15 cellular contexts compared by ENCODE assay signal in the genomic region with DNA sequence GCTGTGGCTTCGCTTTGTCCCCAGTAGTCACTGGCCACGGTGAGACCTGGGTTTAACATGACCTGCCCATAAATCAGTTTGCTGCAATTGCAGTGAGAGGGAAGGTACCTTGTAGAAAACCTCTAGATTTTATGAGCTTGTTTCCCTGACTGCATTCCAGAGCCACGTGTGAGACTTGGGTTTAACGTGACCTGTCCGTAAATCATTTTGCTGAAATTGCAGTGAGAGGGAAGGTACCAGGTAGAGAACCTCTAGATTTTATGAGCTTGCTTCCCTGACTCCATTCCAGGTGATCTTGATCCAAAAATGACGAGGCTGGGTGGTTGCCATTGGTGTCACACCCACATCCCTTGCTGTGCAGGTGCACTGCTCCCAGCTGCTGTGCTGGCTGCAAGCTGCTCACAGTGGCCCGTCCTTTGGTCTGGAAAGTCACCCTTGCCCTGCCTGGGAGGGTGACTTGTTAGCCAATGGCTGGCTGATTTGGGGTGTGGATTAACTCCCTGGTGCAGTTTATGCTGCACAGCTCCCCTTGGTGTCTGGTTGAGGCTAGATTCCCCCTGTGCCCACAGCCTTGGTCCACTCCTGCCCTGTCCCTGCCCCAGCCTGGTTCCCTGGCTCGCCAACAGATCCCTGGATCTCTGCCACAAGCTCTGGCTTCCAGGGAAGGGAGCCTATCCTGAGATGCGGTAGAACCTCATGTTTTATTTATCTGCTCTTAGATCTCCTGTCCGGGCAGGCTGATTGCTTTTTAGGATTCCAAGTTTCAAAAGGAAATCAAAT.
A peak's percentile ranks its signal among the peaks of the same experiment; 100 is the strongest.
DNase-seq lines count a peak whose midpoint lies in the region; ATAC-seq and TF ChIP-seq lines count a peak whose summit lies in the region.
"Had no signal": no experiment of that assay in that cellular context is flagged by ENCODE, and none has a peak within 500 bp of the region (broad histone marks: within the 10 kb centered on the region; RNA-seq: fewer than 3 reads in every experiment).

No MANE protein-coding gene starts in this region.

- no peaks in the 10 kb centered on the region for H3K36me3 ChIP-seq in endodermal cell (ENCODE audit: control insufficient read depth, insufficient read depth, low read length)
- no peaks in the 10 kb centered on the region for H3K36me3 ChIP-seq in liver (ENCODE audit: control insufficient read depth in 4 of 4, insufficient read depth in 3 of 4, low read depth in 1 of 4, low read length in 3 of 4)
- no peaks in the 10 kb centered on the region for H3K36me3 ChIP-seq in thyroid gland

- TF ChIP-seq CTCF in endodermal cell (conservative IDR thresholded peaks at IDR 0.05) (no peak), liver (IDR thresholded peaks at IDR 0.05; ENCODE audit: low read depth, low read length, missing input control) (no peak), thyroid gland (IDR thresholded peaks at IDR 0.05) (no peak)

- TF ChIP-seq POLR2A in thyroid gland (IDR thresholded peaks at IDR 0.05) = no peak

- no peak for ATAC-seq in stimulated activated effector memory CD8-positive, alpha-beta T cell treated with anti-CD3 and anti-CD28 coated beads, Interleukin-12 subunit alpha, Interleukin-12 subunit beta, amount 100 ng/mL, for 72 hours
- ATAC-seq: activated naive CD8-positive, alpha-beta T cell treated with anti-CD3 and anti-CD28 coated beads, Interleukin-2, amount 50 U/mL, for 24 hours; stimulated activated naive CD8-positive, alpha-beta T cell treated with anti-CD3 and anti-CD28 coated beads, Interleukin-15, Interleukin-2, amounts not matched to agents 100 U/mL and 50 U/mL, for 24 hours had no signal

- peaks cover 8% of the 10 kb centered on the region for H3K36me3 Mint-ChIP-seq in endodermal cell (ENCODE audit: low read depth)
- H3K36me3 Mint-ChIP-seq in stimulated activated effector memory CD8-positive, alpha-beta T cell treated with anti-CD3 and anti-CD28 coated beads, Interleukin-12 subunit alpha, Interleukin-12 subunit beta, amount 100 ng/mL, for 72 hours = no peaks in the 10 kb centered on the region

- H3K27ac Mint-ChIP-seq in endodermal cell = peak overlapping the region; percentile 30
- no peak overlapping the region for H3K27ac Mint-ChIP-seq in stimulated activated effector memory CD8-positive, alpha-beta T cell treated with anti-CD3 and anti-CD28 coated beads, Interleukin-12 subunit alpha, Interleukin-12 subunit beta, amount 100 ng/mL, for 72 hours
- H3K27ac Mint-ChIP-seq: activated naive CD8-positive, alpha-beta T cell treated with anti-CD3 and anti-CD28 coated beads, Interleukin-2, amount 50 U/mL, for 24 hours; CD4-positive, alpha-beta T cell had no signal

- DNase-seq in NCI-H2196 (lab: John Stamatoyannopoulos, UW; ENCODE audit: unreplicated experiment) (peak; percentile 42), endodermal cell (no peak), thyroid gland (peak; percentile 68 to 84), NCI-H2081 treated with DMSO at 0.1 percent for 48 hours (lab: John Stamatoyannopoulos, UW) (no peak), NCI-H2171 (lab: John Stamatoyannopoulos, UW) (no peak)
- DNase-seq in stimulated activated CD4-positive, alpha-beta T cell treated with anti-CD3 and anti-CD28 coated beads, Interleukin-15, amount 100 ng/mL, for 24 hours = no peak
- no peak for DNase-seq in stimulated activated effector memory CD8-positive, alpha-beta T cell treated with anti-CD3 and anti-CD28 coated beads, Interleukin-12 subunit alpha, Interleukin-12 subunit beta, amount 100 ng/mL, for 72 hours (ENCODE audit: low spot score in 2 of 2)
- DNase-seq: activated naive CD8-positive, alpha-beta T cell treated with anti-CD3 and anti-CD28 coated beads, Interleukin-2, amount 50 U/mL, for 24 hours; CD4-positive, alpha-beta T cell; NCI-H226; RPMI8226; stimulated activated naive CD8-positive, alpha-beta T cell treated with anti-CD3 and anti-CD28 coated beads, Interleukin-15, Interleukin-2, amounts not matched to agents 100 U/mL and 50 U/mL, for 24 hours had no signal

- intact Hi-C loops in thyroid gland (cut with DNase I) = no loop called here

- H3K4me1 ChIP-seq in endodermal cell (ENCODE audit: control insufficient read depth, insufficient read depth, low read length) = peaks cover 8% of the 10 kb centered on the region
- H3K4me1 ChIP-seq in liver (ENCODE audit: control insufficient read depth in 4 of 4, insufficient read depth in 4 of 4, low read length in 3 of 4) = peaks cover 7 to 55% (median 36%) of the 10 kb centered on the region in 4 donors
- peaks cover 60 to 77% of the 10 kb centered on the region in 2 donors for H3K4me1 ChIP-seq in thyroid gland

- no peaks in the 10 kb centered on the region for H3K27me3 Mint-ChIP-seq in endodermal cell (ENCODE audit: insufficient read depth)
- H3K27me3 Mint-ChIP-seq: activated naive CD8-positive, alpha-beta T cell treated with anti-CD3 and anti-CD28 coated beads, Interleukin-2, amount 50 U/mL, for 24 hours had no signal

- peaks cover 24% of the 10 kb centered on the region for H3K4me1 Mint-ChIP-seq in endodermal cell
- H3K4me1 Mint-ChIP-seq in stimulated activated effector memory CD8-positive, alpha-beta T cell treated with anti-CD3 and anti-CD28 coated beads, Interleukin-12 subunit alpha, Interleukin-12 subunit beta, amount 100 ng/mL, for 72 hours = no peaks in the 10 kb centered on the region
- H3K4me1 Mint-ChIP-seq: activated naive CD8-positive, alpha-beta T cell treated with anti-CD3 and anti-CD28 coated beads, Interleukin-2, amount 50 U/mL, for 24 hours had no signal

- 88 to 94% methylated on average over 6 to 10 of the region's 10 CpGs for WGBS in endodermal cell (ENCODE audit: insufficient coverage in 1 of 2, insufficient read length in 1 of 2), 2 experiments
- WGBS in liver = 23% methylated on average over 10 of the region's 10 CpGs
- WGBS in thyroid gland, 2 donors = 22 to 27% methylated on average over 9 to 10 of the region's 10 CpGs

- H3K27me3 ChIP-seq in endodermal cell (ENCODE audit: control insufficient read depth, insufficient read depth, low read length, poor library complexity, severe bottlenecking) = peaks cover 2% of the 10 kb centered on the region
- H3K27me3 ChIP-seq in liver (ENCODE audit: control insufficient read depth in 4 of 4, insufficient read depth in 4 of 4, low read length in 3 of 4) = no peaks in the 10 kb centered on the region
- H3K27me3 ChIP-seq in thyroid gland = no peaks in the 10 kb centered on the region

- H3K4me3 ChIP-seq in endodermal cell (ENCODE audit: low read length) = no peak overlapping the region
- no peak overlapping the region for H3K4me3 ChIP-seq in liver (ENCODE audit: low read depth in 1 of 3, low read length in 3 of 3)
- no peak overlapping the region for H3K4me3 ChIP-seq in thyroid gland (replicated peaks in 1 of 3)
- H3K4me3 ChIP-seq: dorsolateral prefrontal cortex had no signal

- TF ChIP-seq RAD21 in liver (IDR thresholded peaks at IDR 0.05) = peak in 1 of 2 donors; percentile 45

- H3K9me3 ChIP-seq in endodermal cell (ENCODE audit: control insufficient read depth, low read length) (no peaks in the 10 kb centered on the region), liver (ENCODE audit: control insufficient read depth in 4 of 4, low read length in 3 of 4) (no peaks in the 10 kb centered on the region), thyroid gland (no peaks in the 10 kb centered on the region)

- no peaks in the 10 kb centered on the region for H3K9me3 Mint-ChIP-seq in endodermal cell
- no peaks in the 10 kb centered on the region for H3K9me3 Mint-ChIP-seq in stimulated activated effector memory CD8-positive, alpha-beta T cell treated with anti-CD3 and anti-CD28 coated beads, Interleukin-12 subunit alpha, Interleukin-12 subunit beta, amount 100 ng/mL, for 72 hours
- H3K9me3 Mint-ChIP-seq: activated naive CD8-positive, alpha-beta T cell treated with anti-CD3 and anti-CD28 coated beads, Interleukin-2, amount 50 U/mL, for 24 hours; CD4-positive, alpha-beta T cell had no signal

- H3K27ac ChIP-seq in endodermal cell (ENCODE audit: low read depth, low read length) (no peak overlapping the region), liver (ENCODE audit: low read depth in 1 of 2, low read length in 2 of 2) (peak overlapping the region; percentile 44 to 81), thyroid gland (peak overlapping the region; percentile 80 to 89 (median 84))
- H3K27ac ChIP-seq: dorsolateral prefrontal cortex, KMS-11 had no signal

- H3K9ac ChIP-seq in endodermal cell (ENCODE audit: extremely low read depth, low read length, poor library complexity, severe bottlenecking) = no peak overlapping the region
- H3K9ac ChIP-seq in liver (ENCODE audit: low read depth in 1 of 2, low read length in 2 of 2) = peak overlapping the region in 1 of 2 donors; percentile 33
- H3K9ac ChIP-seq: KMS-11 had no signal

- H3K4me3 Mint-ChIP-seq in endodermal cell = no peak overlapping the region
- no peak overlapping the region for H3K4me3 Mint-ChIP-seq in stimulated activated effector memory CD8-positive, alpha-beta T cell treated with anti-CD3 and anti-CD28 coated beads, Interleukin-12 subunit alpha, Interleukin-12 subunit beta, amount 100 ng/mL, for 72 hours
- H3K4me3 Mint-ChIP-seq: activated naive CD8-positive, alpha-beta T cell treated with anti-CD3 and anti-CD28 coated beads, Interleukin-2, amount 50 U/mL, for 24 hours; CD4-positive, alpha-beta T cell had no signal

TF ChIP-seq in liver, 16 proteins besides CTCF, POLR2A, EP300 and RAD21 (continues in another document):
- TF ChIP-seq HNF4G (IDR thresholded peaks at IDR 0.05) = peak; percentile 17
- TF ChIP-seq, protein P1, sequence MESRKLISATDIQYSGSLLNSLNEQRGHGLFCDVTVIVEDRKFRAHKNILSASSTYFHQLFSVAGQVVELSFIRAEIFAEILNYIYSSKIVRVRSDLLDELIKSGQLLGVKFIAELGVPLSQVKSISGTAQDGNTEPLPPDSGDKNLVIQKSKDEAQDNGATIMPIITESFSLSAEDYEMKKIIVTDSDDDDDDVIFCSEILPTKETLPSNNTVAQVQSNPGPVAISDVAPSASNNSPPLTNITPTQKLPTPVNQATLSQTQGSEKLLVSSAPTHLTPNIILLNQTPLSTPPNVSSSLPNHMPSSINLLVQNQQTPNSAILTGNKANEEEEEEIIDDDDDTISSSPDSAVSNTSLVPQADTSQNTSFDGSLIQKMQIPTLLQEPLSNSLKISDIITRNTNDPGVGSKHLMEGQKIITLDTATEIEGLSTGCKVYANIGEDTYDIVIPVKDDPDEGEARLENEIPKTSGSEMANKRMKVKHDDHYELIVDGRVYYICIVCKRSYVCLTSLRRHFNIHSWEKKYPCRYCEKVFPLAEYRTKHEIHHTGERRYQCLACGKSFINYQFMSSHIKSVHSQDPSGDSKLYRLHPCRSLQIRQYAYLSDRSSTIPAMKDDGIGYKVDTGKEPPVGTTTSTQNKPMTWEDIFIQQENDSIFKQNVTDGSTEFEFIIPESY (IDR thresholded peaks at IDR 0.05) = peak; percentile 39
- no peak for TF ChIP-seq NR2F2 (IDR thresholded peaks at IDR 0.05)
- TF ChIP-seq, protein P2, sequence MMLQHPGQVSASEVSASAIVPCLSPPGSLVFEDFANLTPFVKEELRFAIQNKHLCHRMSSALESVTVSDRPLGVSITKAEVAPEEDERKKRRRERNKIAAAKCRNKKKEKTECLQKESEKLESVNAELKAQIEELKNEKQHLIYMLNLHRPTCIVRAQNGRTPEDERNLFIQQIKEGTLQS (IDR thresholded peaks at IDR 0.05) = no peak

Comparison
In these comparisons a context has a peak if more than half of its experiments do, and no peak if none do; other contexts are left out.
1. DNase-seq: peak in NCI-H2196 (single experiment) and thyroid gland (2 of 2); none in endodermal cell (single experiment), NCI-H2081 treated with DMSO at 0.1 percent for 48 hours (single experiment), stimulated activated CD4-positive, alpha-beta T cell treated with anti-CD3 and anti-CD28 coated beads, Interleukin-15, amount 100 ng/mL, for 24 hours (single experiment), stimulated activated effector memory CD8-positive, alpha-beta T cell treated with anti-CD3 and anti-CD28 coated beads, Interleukin-12 subunit alpha, Interleukin-12 subunit beta, amount 100 ng/mL, for 72 hours (0 of 2) and NCI-H2171 (single experiment).